8 cellular contexts compared by ENCODE assay signal in genomic region chr17:64792276-64792675, GRCh38.
A peak's percentile ranks its signal among the peaks of the same experiment; 100 is the strongest.
DNase-seq lines count a peak whose midpoint lies in the region; TF ChIP-seq lines count a peak whose summit lies in the region.
"Not testable (repeated sequence)": the region's sequence is repeated elsewhere in the genome, so short reads cannot be mapped to it uniquely, and the experiment has no call there.

No MANE protein-coding gene starts in this region.

- TF ChIP-seq CTCF in Loucy (conservative IDR thresholded peaks at IDR 0.05; ENCODE audit: low read length); coronary artery (IDR thresholded peaks at IDR 0.05); esophagus squamous epithelium (IDR thresholded peaks at IDR 0.05); type B pancreatic cell (conservative IDR thresholded peaks at IDR 0.05): not testable (repeated sequence)

- not testable (repeated sequence) for H3F3A ChIP-seq in Loucy (ENCODE audit: low read depth)

- H3K27ac ChIP-seq in BLaER1 treated with 17β-estradiol and CSF1 and Interleukin-3, amounts not matched to agents 10 nM and 100 nM, result peak overlapping the region in 7 of 11 experiments; percentile 46 to 91 (median 82); a peak in 14 of 22 replicates
- H3K27ac ChIP-seq in coronary artery, result not testable (repeated sequence)
- H3K27ac ChIP-seq in esophagus squamous epithelium, result peak overlapping the region in 3 of 4 donors; percentile 58 to 76 (median 63)

- not testable (repeated sequence) for H2AFZ ChIP-seq in Loucy (ENCODE audit: low read length)

- H3K4me1 ChIP-seq in BLaER1 treated with 17β-estradiol and CSF1 and Interleukin-3, amounts not matched to agents 10 nM and 100 nM, result peaks cover 67 to 96% (median 92%) of the 10 kb centered on the region in 10 experiments
- H3K4me1 ChIP-seq in Loucy (ENCODE audit: insufficient read depth, low read length, poor library complexity, severe bottlenecking) (peaks cover 19% of the 10 kb centered on the region), esophagus squamous epithelium (peaks cover 7 to 49% (median 7%) of the 10 kb centered on the region in 3 donors)

- not testable (repeated sequence) for TF ChIP-seq POLR2A in esophagus squamous epithelium (IDR thresholded peaks at IDR 0.05)

- H3K36me3 Mint-ChIP-seq in activated CD4-positive, alpha-beta memory T cell treated with anti-CD3 and anti-CD28 coated beads, Interleukin-2, amount 10 ng/mL, durations not matched to agents 7 days and 5 days (ENCODE audit: low read depth), result peaks cover 39% of the 10 kb centered on the region
- H3K36me3 Mint-ChIP-seq in type B pancreatic cell, result not testable (repeated sequence)

- H3K27me3 ChIP-seq in BLaER1 treated with 17β-estradiol and CSF1 and Interleukin-3, amounts not matched to agents 10 nM and 100 nM; Loucy (ENCODE audit: insufficient read depth, low read length, poor library complexity, severe bottlenecking); esophagus squamous epithelium: not testable (repeated sequence)

- CTCF ChIA-PET in activated CD4-positive, alpha-beta memory T cell treated with anti-CD3 and anti-CD28 coated beads, Interleukin-2, amount 10 ng/mL, durations not matched to agents 7 days and 5 days (lab: Charles Lee), result not testable (repeated sequence)

- not testable (repeated sequence) for H3K9me3 ChIP-seq in BLaER1 treated with 17β-estradiol and CSF1 and Interleukin-3, amounts not matched to agents 10 nM and 100 nM (replicated peaks in 1 of 11); Loucy (ENCODE audit: insufficient read depth, low read depth, low read length); esophagus squamous epithelium

- H3K79me2 ChIP-seq in Loucy (ENCODE audit: insufficient read depth, low read length), result not testable (repeated sequence)

- POLR2A ChIA-PET in activated CD4-positive, alpha-beta memory T cell treated with anti-CD3 and anti-CD28 coated beads, Interleukin-2, amount 10 ng/mL, durations not matched to agents 7 days and 5 days (lab: Charles Lee), result not testable (repeated sequence)

- peak overlapping the region in 6 of 11 experiments; percentile 40 to 77 (median 70); a peak in 9 of 22 replicates for H3K9ac ChIP-seq in BLaER1 treated with 17β-estradiol and CSF1 and Interleukin-3, amounts not matched to agents 10 nM and 100 nM
- H3K9ac ChIP-seq in Loucy (ENCODE audit: low read depth, low read length, poor library complexity, severe bottlenecking), result not testable (repeated sequence)

- H3K36me3 ChIP-seq in BLaER1 treated with 17β-estradiol and CSF1 and Interleukin-3, amounts not matched to agents 10 nM and 100 nM, result peaks cover 0 to 38% (median 9%) of the 10 kb centered on the region in 11 experiments; a peak in 13 of 22 replicates
- not testable (repeated sequence) for H3K36me3 ChIP-seq in Loucy (ENCODE audit: insufficient read depth, low read length)
- H3K36me3 ChIP-seq in esophagus squamous epithelium, result peaks cover 0 to 68% (median 3%) of the 10 kb centered on the region in 3 donors

- peaks cover 35% of the 10 kb centered on the region for H3K4me1 Mint-ChIP-seq in activated CD4-positive, alpha-beta memory T cell treated with anti-CD3 and anti-CD28 coated beads, Interleukin-2, amount 10 ng/mL, durations not matched to agents 7 days and 5 days
- H3K4me1 Mint-ChIP-seq in type B pancreatic cell (ENCODE audit: unreplicated experiment), result not testable (repeated sequence)

- intact Hi-C loops in esophagus squamous epithelium (cut with DNase I), result not testable (repeated sequence)

- WGBS in esophagus squamous epithelium, 2 donors, result 70 to 89% methylated on average over 2 to 5 of the region's 12 CpGs

- not testable (repeated sequence) for H3K4me3 Mint-ChIP-seq in activated CD4-positive, alpha-beta memory T cell treated with anti-CD3 and anti-CD28 coated beads, Interleukin-2, amount 10 ng/mL, durations not matched to agents 7 days and 5 days; type B pancreatic cell

- H4K20me1 ChIP-seq in BLaER1 treated with 17β-estradiol and CSF1 and Interleukin-3, amounts not matched to agents 10 nM and 100 nM; Loucy (ENCODE audit: insufficient read depth, low read length, poor library complexity, severe bottlenecking): not testable (repeated sequence)

- peak overlapping the region; percentile 60 for H3K27ac Mint-ChIP-seq in activated CD4-positive, alpha-beta memory T cell treated with anti-CD3 and anti-CD28 coated beads, Interleukin-2, amount 10 ng/mL, durations not matched to agents 7 days and 5 days
- peak overlapping the region; percentile 35 for H3K27ac Mint-ChIP-seq in type B pancreatic cell

- not testable (repeated sequence) for H3K9me3 Mint-ChIP-seq in activated CD4-positive, alpha-beta memory T cell treated with anti-CD3 and anti-CD28 coated beads, Interleukin-2, amount 10 ng/mL, durations not matched to agents 7 days and 5 days; type B pancreatic cell

- DNase-seq in activated CD4-positive, alpha-beta memory T cell treated with anti-CD3 and anti-CD28 coated beads, Interleukin-2, amount 10 ng/mL, durations not matched to agents 7 days and 5 days; esophagus squamous epithelium (lab: John Stamatoyannopoulos, UW); type B pancreatic cell (ENCODE audit: extremely low spot score, unreplicated experiment): not testable (repeated sequence)
- peak; percentile 46 for DNase-seq in activated effector memory CD4-positive, alpha-beta T cell treated with anti-CD3 and anti-CD28 coated beads, Interleukin-2, amount 50 U/mL, for 16 hours
- peak; percentile 41 for DNase-seq in coronary artery (ENCODE audit: low spot score)
- peak; percentile 28 for DNase-seq in mesenteric fat pad (ENCODE audit: low spot score)

- 0 out of 20 replicates have a peak overlapping the region, but pooled peaks of 2 of the 10 experiments have one; percentile 9 to 23 for H3K4me3 ChIP-seq in BLaER1 treated with 17β-estradiol and CSF1 and Interleukin-3, amounts not matched to agents 10 nM and 100 nM
- not testable (repeated sequence) for H3K4me3 ChIP-seq in Loucy (ENCODE audit: low read length, poor library complexity, severe bottlenecking); coronary artery; esophagus squamous epithelium

- H3K27me3 Mint-ChIP-seq in activated CD4-positive, alpha-beta memory T cell treated with anti-CD3 and anti-CD28 coated beads, Interleukin-2, amount 10 ng/mL, durations not matched to agents 7 days and 5 days; type B pancreatic cell: not testable (repeated sequence)

- H3K4me2 ChIP-seq in BLaER1 treated with 17β-estradiol and CSF1 and Interleukin-3, amounts not matched to agents 10 nM and 100 nM, result peak overlapping the region; percentile 76 to 95 (median 87)
- peak overlapping the region; percentile 72 for H3K4me2 ChIP-seq in Loucy (ENCODE audit: low read depth, low read length, poor library complexity, severe bottlenecking)

- not testable (repeated sequence) for H3K9me2 ChIP-seq in Loucy (replicated peaks; ENCODE audit: low read depth, low read length)
